ENCODE assay signal across 10 cellular contexts in genomic region chr1:212567676-212568075, GRCh38. TPM values are rescaled to one million over a fixed set of nuclear protein-coding genes. Genes with fewer than 3 reads are reported as not detected.
A peak's percentile ranks its signal among the peaks of the same experiment; 100 is the strongest.
DNase-seq lines count a peak whose midpoint lies in the region; ATAC-seq, FAIRE-seq and TF ChIP-seq lines count a peak whose summit lies in the region.
"Had no signal": no experiment of that assay in that cellular context is flagged by ENCODE, and none has a peak within 500 bp of the region (broad histone marks: within the 10 kb centered on the region; RNA-seq: fewer than 3 reads in every experiment).

No MANE protein-coding gene starts in this region.

- RAD21 ChIA-PET in GM12878 (lab: Charles Lee; ENCODE audit: unreplicated experiment): interaction anchor here (0.8 to 2.4 kb wide), 18 partner anchors 9 to 131 kb away, joined by 3 to 33 read pairs (median 7); partner anchors contain the start of gene ATF3

- H2AFZ ChIP-seq in mammary epithelial cell (ENCODE audit: low read depth, low read length): no peak overlapping the region
- no peak overlapping the region for H2AFZ ChIP-seq in GM12878 (ENCODE audit: control insufficient read depth, low read depth, low read length)
- no peak overlapping the region for H2AFZ ChIP-seq in osteoblast (ENCODE audit: low read length)

- FAIRE-seq in GM12878 (lab: Jason Lieb, UNC): no peak

- H3K79me2 ChIP-seq in mammary epithelial cell (ENCODE audit: insufficient read depth, low read length) (no peaks in the 10 kb centered on the region), GM12878 (ENCODE audit: control insufficient read depth, insufficient read depth, low read length) (no peaks in the 10 kb centered on the region), osteoblast (ENCODE audit: insufficient read depth, low read length) (no peaks in the 10 kb centered on the region)

- H3K9ac ChIP-seq in mammary epithelial cell (ENCODE audit: insufficient read depth, low read length) (no peak overlapping the region), GM12878 (ENCODE audit: control insufficient read depth, insufficient read depth, low read length) (no peak overlapping the region)

- BruUV-seq in MCF 10A (replicated peaks; lab: Mats Ljungman, UMichigan) (no TSS peak), mammary epithelial cell (replicated peaks; lab: Mats Ljungman, UMichigan) (no TSS peak), GM12878 (replicated peaks; lab: Mats Ljungman, UMichigan) (TSS peak; percentile 90)

- no peak for TF ChIP-seq POLR2A in GM12878 (IDR thresholded peaks at IDR 0.05; ENCODE audit: low read depth, low read length)
- no peak for TF ChIP-seq POLR2A in vagina (IDR thresholded peaks at IDR 0.05)

- H3K4me1 ChIP-seq in mammary epithelial cell (ENCODE audit: insufficient read depth, low read length) (peaks cover 12% of the 10 kb centered on the region), GM12878 (ENCODE audit: control insufficient read depth, insufficient read depth, low read length) (peaks cover 20% of the 10 kb centered on the region), vagina (peaks cover 9% of the 10 kb centered on the region), osteoblast (ENCODE audit: insufficient read depth, low read length) (peaks cover 11% of the 10 kb centered on the region)

- DNase-seq in MCF 10A (ENCODE audit: unreplicated experiment) (no peak), mammary epithelial cell (no peak), GM12878 (ENCODE audit: low read depth, low spot score) (no peak), vagina (ENCODE audit: extremely low spot score in 2 of 2) (peak in 1 of 2 donors; percentile 32), NCI-H1930 (lab: John Stamatoyannopoulos, UW) (no peak), osteoblast (ENCODE audit: insufficient read length, low spot score, missing footprints) (no peak)
- DNase-seq in naive thymus-derived CD8-positive, alpha-beta T cell: no peak

- H3K27ac ChIP-seq in mammary epithelial cell (ENCODE audit: insufficient read depth, low read depth, low read length) (no peak overlapping the region), GM12878 (ENCODE audit: control insufficient read depth, insufficient read depth) (peak overlapping the region; percentile 72; the same call in 1 of the 2 replicates), vagina (peak overlapping the region; percentile 82), osteoblast (ENCODE audit: low read depth, low read length) (no peak overlapping the region)

- H3K4me3 ChIP-seq in mammary epithelial cell (replicated peaks in 1 of 3; ENCODE audit: insufficient read depth in 1 of 3, low read depth in 2 of 3, low read length in 3 of 3) (no peak overlapping the region), GM12878 (no peak overlapping the region), vagina (no peak overlapping the region), osteoblast (ENCODE audit: insufficient read depth, low read length) (no peak overlapping the region)

- no peak for TF ChIP-seq EP300 in GM12878 (IDR thresholded peaks at IDR 0.05; ENCODE audit: borderline replicate concordance in 1 of 2, control insufficient read depth in 1 of 2, low read depth in 2 of 2, low read length in 2 of 2)

- SMC1A ChIA-PET in GM12878 (lab: Charles Lee; ENCODE audit: uncharacterized antibody, unreplicated experiment): interaction anchor here (1.0 to 3.1 kb wide), 22 partner anchors 9 to 387 kb away, joined by 3 to 50 read pairs (median 7); partner anchors contain the start of gene ATF3

- H3K27ac Mint-ChIP-seq in MCF 10A (ENCODE audit: low read depth, unreplicated experiment): peak overlapping the region; percentile 78
- peak overlapping the region in 2 of 10 donors; percentile 70 to 83 for H3K27ac Mint-ChIP-seq in naive thymus-derived CD8-positive, alpha-beta T cell

- no peak for TF ChIP-seq CTCF in MCF 10A (IDR thresholded peaks at IDR 0.05; ENCODE audit: unreplicated experiment)
- TF ChIP-seq CTCF in mammary epithelial cell (conservative IDR thresholded peaks at IDR 0.05 in 1 of 2, IDR thresholded peaks at IDR 0.05 in 1 of 2; ENCODE audit: extremely low read depth in 1 of 2, insufficient read depth in 1 of 2, low read depth in 1 of 2, low read length in 2 of 2): no peak
- TF ChIP-seq CTCF in GM12878 (IDR thresholded peaks at IDR 0.05 in 2 of 3, conservative IDR thresholded peaks at IDR 0.05 in 1 of 3; ENCODE audit: control insufficient read depth in 2 of 3, extremely low read depth in 1 of 3, insufficient read depth in 1 of 3, low read depth in 3 of 3, low read length in 3 of 3): no peak
- no peak for TF ChIP-seq CTCF in vagina (IDR thresholded peaks at IDR 0.05)
- no peak for TF ChIP-seq CTCF in osteoblast (IDR thresholded peaks at IDR 0.05; ENCODE audit: extremely low read depth, low read depth, low read length)

- H3K9me3 Mint-ChIP-seq in MCF 10A (ENCODE audit: unreplicated experiment): no peaks in the 10 kb centered on the region
- peaks cover 0 to 7% (median 0%) of the 10 kb centered on the region in 9 donors for H3K9me3 Mint-ChIP-seq in naive thymus-derived CD8-positive, alpha-beta T cell

- dilution Hi-C loops in mammary epithelial cell (cut with HindIII; ENCODE audit: low sequenced_read_pairs): no loop called here

- ATAC-seq in GM12878: no peak
- no peak for ATAC-seq in naive thymus-derived CD8-positive, alpha-beta T cell
- ATAC-seq in GM21515 (IDR thresholded peaks at IDR 0.05; ENCODE audit: unreplicated experiment): no peak

- WGBS in mammary epithelial cell (ENCODE audit: low coverage, missing lambda C conversion rate): 56% methylated on average over 2 of the region's 2 CpGs
- WGBS in GM12878 (ENCODE audit: insufficient coverage, insufficient replicate concordance, low lambda C conversion rate, missing lambda C conversion rate): 68% methylated on average over 2 of the region's 2 CpGs

- peak overlapping the region; percentile 72 for H3K4me3 Mint-ChIP-seq in MCF 10A (ENCODE audit: unreplicated experiment)
- peak overlapping the region in 6 of 10 donors; percentile 78 to 97 (median 91) for H3K4me3 Mint-ChIP-seq in naive thymus-derived CD8-positive, alpha-beta T cell

- no peak for TF ChIP-seq RAD21 in GM12878 (IDR thresholded peaks at IDR 0.05; ENCODE audit: insufficient read depth, low read depth, low read length)

- POLR2A ChIA-PET in MCF 10A (lab: Yijun Ruan, JAX): interaction anchor here (0.6 to 4.1 kb wide), 28 partner anchors 8 to 428 kb away, joined by 3 to 86 read pairs (median 6); partner anchors contain the start of genes ATF3 and FLVCR1
- POLR2A ChIA-PET in GM12878 (lab: Charles Lee): interaction anchor here (0.8 to 3.8 kb wide), 13 partner anchors 9 to 91 kb away, joined by 3 to 25 read pairs (median 5); partner anchors contain the start of gene ATF3
- POLR2A ChIA-PET in naive thymus-derived CD8-positive, alpha-beta T cell (lab: Charles Lee): interaction anchor here (0.9 kb wide), 1 partner anchor 9 kb away, joined by 3 read pairs; no protein-coding TSS in a partner anchor

- intact Hi-C loops in MCF 10A (cut with micrococcal nuclease) (loop anchor here (1.0 to 2.0 kb wide), 4 partner anchors 29 to 90 kb away; partner anchors contain the start of gene ATF3), mammary epithelial cell (cut with micrococcal nuclease) (loop anchor here (2.0 kb wide), 2 partner anchors 29 to 41 kb away; partner anchors contain the start of gene ATF3), GM12878 (cut with micrococcal nuclease; ENCODE audit: unreplicated experiment) (loop anchor here (1.0 to 5.0 kb wide), 4 partner anchors 19 to 90 kb away; partner anchors contain the start of gene ATF3), vagina (cut with DNase I) (no loop called here)

- in situ Hi-C loops in mammary epithelial cell (cut with MboI; ENCODE audit: low sequenced_read_pairs in 2 of 2) (no loop called here), GM12878 (cut with MboI) (no loop called here)

- H3K27me3 ChIP-seq in mammary epithelial cell (ENCODE audit: insufficient read depth, low read length) (peaks cover 2% of the 10 kb centered on the region), GM12878 (replicated peaks in 1 of 2; ENCODE audit: control insufficient read depth in 2 of 2, insufficient read depth in 2 of 2, low read length in 1 of 2) (no peaks in the 10 kb centered on the region), vagina (no peaks in the 10 kb centered on the region), osteoblast (ENCODE audit: insufficient read depth, low read length) (peaks cover 30% of the 10 kb centered on the region)
- H3K27me3 ChIP-seq: BE2C, dorsolateral prefrontal cortex had no signal

- H3K36me3 ChIP-seq in mammary epithelial cell (ENCODE audit: insufficient read depth, low read length): no peaks in the 10 kb centered on the region
- no peaks in the 10 kb centered on the region for H3K36me3 ChIP-seq in GM12878 (ENCODE audit: control insufficient read depth in 2 of 2, insufficient read depth in 2 of 2, low read length in 1 of 2)
- H3K36me3 ChIP-seq in vagina: no peaks in the 10 kb centered on the region
- no peaks in the 10 kb centered on the region for H3K36me3 ChIP-seq in osteoblast (ENCODE audit: insufficient read depth, low read length)
- H3K36me3 ChIP-seq: BE2C had no signal

- no peaks in the 10 kb centered on the region for H4K20me1 ChIP-seq in mammary epithelial cell (ENCODE audit: insufficient read depth, low read length)
- no peaks in the 10 kb centered on the region for H4K20me1 ChIP-seq in GM12878 (ENCODE audit: control insufficient read depth, insufficient read depth)
- no peaks in the 10 kb centered on the region for H4K20me1 ChIP-seq in osteoblast (ENCODE audit: insufficient read depth, low read length)

- peaks cover 17% of the 10 kb centered on the region for H3K4me1 Mint-ChIP-seq in MCF 10A (ENCODE audit: insufficient read depth, unreplicated experiment)
- H3K4me1 Mint-ChIP-seq in naive thymus-derived CD8-positive, alpha-beta T cell: peaks cover 6 to 22% (median 17%) of the 10 kb centered on the region in 4 donors

- CTCF ChIA-PET in MCF 10A (lab: Yijun Ruan, JAX) (interaction anchor here (0.8 to 3.9 kb wide), 10 partner anchors 12 to 214 kb away, joined by 3 to 30 read pairs (median 7); partner anchors contain the start of gene ATF3), mammary epithelial cell (lab: Charles Lee; ENCODE audit: low non-redundant PET) (interaction anchor here (0.7 kb wide), 1 partner anchor 76 kb away, joined by 4 read pairs; no protein-coding TSS in a partner anchor), GM12878 (lab: Yijun Ruan, JAX) (interaction anchor here (0.8 to 3.1 kb wide), 17 partner anchors 10 to 887 kb away, joined by 3 to 18 read pairs (median 4); no protein-coding TSS in a partner anchor)

- no peaks in the 10 kb centered on the region for H3K36me3 Mint-ChIP-seq in MCF 10A (ENCODE audit: insufficient read depth, unreplicated experiment)
- peaks cover 0 to 4% (median 0%) of the 10 kb centered on the region in 3 donors for H3K36me3 Mint-ChIP-seq in naive thymus-derived CD8-positive, alpha-beta T cell

- H3K9me3 ChIP-seq in mammary epithelial cell (replicated peaks; ENCODE audit: insufficient read depth, low read length) (no peaks in the 10 kb centered on the region), GM12878 (replicated peaks; ENCODE audit: control insufficient read depth, insufficient read depth, low read length) (no peaks in the 10 kb centered on the region), vagina (no peaks in the 10 kb centered on the region), osteoblast (ENCODE audit: low read depth, low read length) (no peaks in the 10 kb centered on the region)
- H3K9me3 ChIP-seq: BE2C had no signal

- H3K27me3 Mint-ChIP-seq in MCF 10A (ENCODE audit: insufficient read depth, unreplicated experiment): no peaks in the 10 kb centered on the region
- peaks cover 0 to 3% (median 1%) of the 10 kb centered on the region in 5 donors for H3K27me3 Mint-ChIP-seq in naive thymus-derived CD8-positive, alpha-beta T cell

- no peak overlapping the region for H3K4me2 ChIP-seq in mammary epithelial cell (ENCODE audit: insufficient read depth, low read depth, low read length)
- H3K4me2 ChIP-seq in GM12878 (ENCODE audit: control insufficient read depth, insufficient read depth): peak overlapping the region; percentile 87
- H3K4me2 ChIP-seq in osteoblast (ENCODE audit: insufficient read depth, low read length): no peak overlapping the region

RNA-seq across cellular contexts. Expression of gene ATF3, which starts 40.9 kb away (rescaled TPM):
- 85.3 and 114 TPM in 2 replicates for total RNA-seq in MCF 10A (2022)
- 10 to 100 TPM in 1 of 2 donors, 1 to 10 TPM in 1; 3.5 to 17.8 TPM for total RNA-seq in mammary epithelial cell
- 1.3 TPM for polyA plus RNA-seq in mammary epithelial cell
- 2.3 TPM for polyA minus RNA-seq in mammary epithelial cell
- 11.6 and 13.9 TPM in 2 replicates for total RNA-seq in GM12878 (2013; cell fraction: nucleolus; rRNA removed)
- 7.3 and 8.1 TPM in 2 replicates for total RNA-seq in GM12878 (2014; rRNA removed)
- total RNA-seq in GM12878 (2014; rRNA removed; fragmentation: Illumina TruSeq; extraction: Trizol): 9.4 and 11.5 TPM in 2 replicates
- total RNA-seq in GM12878 (2021): 9.5 and 11.2 TPM in 2 replicates
- polyA plus RNA-seq in GM12878 (2011; ENCODE audit: low read depth): 24.4 TPM
- polyA plus RNA-seq in GM12878 (2011; rRNA removed): 13.9 and 15.9 TPM in 2 replicates
- 8.8 and 10.4 TPM in 2 replicates for polyA plus RNA-seq in GM12878 (2011; cell fraction: cytosol; rRNA removed)
- 15.9 and 21.2 TPM in 2 replicates for polyA plus RNA-seq in GM12878 (2011; cell fraction: nucleus; rRNA removed)
- polyA plus RNA-seq in GM12878 (2012): 24.2 and 26.5 TPM in 2 replicates
- 9.5 and 11.5 TPM in 2 replicates for polyA plus RNA-seq in GM12878 (2014; fragmentation: Illumina TruSeq; extraction: Trizol)
- polyA plus RNA-seq in GM12878 (2014; fragmentation: Nextera tagmentation; extraction: Ambion mirVana): 1 to 10 TPM; 3.0 to 3.4 TPM
- polyA plus RNA-seq in GM12878 (2014; rRNA removed): 8.5 and 11.4 TPM in 2 replicates
- polyA plus RNA-seq in GM12878 (2016; fragmentation: Nextera tagmentation; extraction: Ambion mirVana): 1 to 10 TPM; 5.6 to 6.7 TPM
- 12.6 and 17.7 TPM in 2 replicates for polyA minus RNA-seq in GM12878 (2011; rRNA and poly(A)+ RNA removed)
- 4.6 and 6.1 TPM in 2 replicates for polyA minus RNA-seq in GM12878 (2011; cell fraction: cytosol; rRNA and poly(A)+ RNA removed)
- 19.9 and 25.7 TPM in 2 replicates for polyA minus RNA-seq in GM12878 (2011; cell fraction: nucleus; rRNA and poly(A)+ RNA removed)
- 1 to 10 TPM; 1.4 to 1.8 TPM for total RNA-seq in naive thymus-derived CD8-positive, alpha-beta T cell
- polyA plus RNA-seq in naive thymus-derived CD8-positive, alpha-beta T cell: not detected
- total RNA-seq in vagina: 34.9 TPM
- total RNA-seq in osteoblast: 3.2 and 3.6 TPM in 2 replicates

Comparison
In these comparisons a context has a peak if more than half of its experiments do, and no peak if none do; other contexts are left out.
1. H3K27ac ChIP-seq: peak in GM12878 (single experiment) and vagina (single experiment); none in mammary epithelial cell (single experiment) and osteoblast (single experiment).